In genomic region chr7:112430649-112431048, GRCh38 we compare ENCODE assay signal across 2 cellular contexts.
TF ChIP-seq lines count a peak whose summit lies in the region.

No MANE protein-coding gene starts in this region.

TF ChIP-seq in GM23338, 12 proteins besides CTCF, POLR2A, EP300 and RAD21:
- TF ChIP-seq, protein P1, sequence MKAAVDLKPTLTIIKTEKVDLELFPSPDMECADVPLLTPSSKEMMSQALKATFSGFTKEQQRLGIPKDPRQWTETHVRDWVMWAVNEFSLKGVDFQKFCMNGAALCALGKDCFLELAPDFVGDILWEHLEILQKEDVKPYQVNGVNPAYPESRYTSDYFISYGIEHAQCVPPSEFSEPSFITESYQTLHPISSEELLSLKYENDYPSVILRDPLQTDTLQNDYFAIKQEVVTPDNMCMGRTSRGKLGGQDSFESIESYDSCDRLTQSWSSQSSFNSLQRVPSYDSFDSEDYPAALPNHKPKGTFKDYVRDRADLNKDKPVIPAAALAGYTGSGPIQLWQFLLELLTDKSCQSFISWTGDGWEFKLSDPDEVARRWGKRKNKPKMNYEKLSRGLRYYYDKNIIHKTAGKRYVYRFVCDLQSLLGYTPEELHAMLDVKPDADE (IDR thresholded peaks at IDR 0.05), result no peak
- TF ChIP-seq CREB1 (CRISPR knock-in tag; IDR thresholded peaks at IDR 0.05; ENCODE audit: low read depth) (no peak), STAT1 (IDR thresholded peaks at IDR 0.05; ENCODE audit: unreplicated experiment) (no peak), JUNB (IDR thresholded peaks at IDR 0.05; ENCODE audit: unreplicated experiment) (no peak), ZNF114 (CRISPR knock-in tag; IDR thresholded peaks at IDR 0.05) (no peak), NANOG (IDR thresholded peaks at IDR 0.05; ENCODE audit: borderline replicate concordance) (no peak), POLR2AphosphoS5 (IDR thresholded peaks at IDR 0.05; ENCODE audit: low read depth) (no peak), EZH2phosphoT487 (IDR thresholded peaks at IDR 0.05; ENCODE audit: unreplicated experiment) (no peak), ZNF331 (CRISPR knock-in tag; IDR thresholded peaks at IDR 0.05; ENCODE audit: low read depth) (no peak), EZH2 (IDR thresholded peaks at IDR 0.05; ENCODE audit: low read depth, unreplicated experiment) (no peak)
- TF ChIP-seq, protein P2, sequence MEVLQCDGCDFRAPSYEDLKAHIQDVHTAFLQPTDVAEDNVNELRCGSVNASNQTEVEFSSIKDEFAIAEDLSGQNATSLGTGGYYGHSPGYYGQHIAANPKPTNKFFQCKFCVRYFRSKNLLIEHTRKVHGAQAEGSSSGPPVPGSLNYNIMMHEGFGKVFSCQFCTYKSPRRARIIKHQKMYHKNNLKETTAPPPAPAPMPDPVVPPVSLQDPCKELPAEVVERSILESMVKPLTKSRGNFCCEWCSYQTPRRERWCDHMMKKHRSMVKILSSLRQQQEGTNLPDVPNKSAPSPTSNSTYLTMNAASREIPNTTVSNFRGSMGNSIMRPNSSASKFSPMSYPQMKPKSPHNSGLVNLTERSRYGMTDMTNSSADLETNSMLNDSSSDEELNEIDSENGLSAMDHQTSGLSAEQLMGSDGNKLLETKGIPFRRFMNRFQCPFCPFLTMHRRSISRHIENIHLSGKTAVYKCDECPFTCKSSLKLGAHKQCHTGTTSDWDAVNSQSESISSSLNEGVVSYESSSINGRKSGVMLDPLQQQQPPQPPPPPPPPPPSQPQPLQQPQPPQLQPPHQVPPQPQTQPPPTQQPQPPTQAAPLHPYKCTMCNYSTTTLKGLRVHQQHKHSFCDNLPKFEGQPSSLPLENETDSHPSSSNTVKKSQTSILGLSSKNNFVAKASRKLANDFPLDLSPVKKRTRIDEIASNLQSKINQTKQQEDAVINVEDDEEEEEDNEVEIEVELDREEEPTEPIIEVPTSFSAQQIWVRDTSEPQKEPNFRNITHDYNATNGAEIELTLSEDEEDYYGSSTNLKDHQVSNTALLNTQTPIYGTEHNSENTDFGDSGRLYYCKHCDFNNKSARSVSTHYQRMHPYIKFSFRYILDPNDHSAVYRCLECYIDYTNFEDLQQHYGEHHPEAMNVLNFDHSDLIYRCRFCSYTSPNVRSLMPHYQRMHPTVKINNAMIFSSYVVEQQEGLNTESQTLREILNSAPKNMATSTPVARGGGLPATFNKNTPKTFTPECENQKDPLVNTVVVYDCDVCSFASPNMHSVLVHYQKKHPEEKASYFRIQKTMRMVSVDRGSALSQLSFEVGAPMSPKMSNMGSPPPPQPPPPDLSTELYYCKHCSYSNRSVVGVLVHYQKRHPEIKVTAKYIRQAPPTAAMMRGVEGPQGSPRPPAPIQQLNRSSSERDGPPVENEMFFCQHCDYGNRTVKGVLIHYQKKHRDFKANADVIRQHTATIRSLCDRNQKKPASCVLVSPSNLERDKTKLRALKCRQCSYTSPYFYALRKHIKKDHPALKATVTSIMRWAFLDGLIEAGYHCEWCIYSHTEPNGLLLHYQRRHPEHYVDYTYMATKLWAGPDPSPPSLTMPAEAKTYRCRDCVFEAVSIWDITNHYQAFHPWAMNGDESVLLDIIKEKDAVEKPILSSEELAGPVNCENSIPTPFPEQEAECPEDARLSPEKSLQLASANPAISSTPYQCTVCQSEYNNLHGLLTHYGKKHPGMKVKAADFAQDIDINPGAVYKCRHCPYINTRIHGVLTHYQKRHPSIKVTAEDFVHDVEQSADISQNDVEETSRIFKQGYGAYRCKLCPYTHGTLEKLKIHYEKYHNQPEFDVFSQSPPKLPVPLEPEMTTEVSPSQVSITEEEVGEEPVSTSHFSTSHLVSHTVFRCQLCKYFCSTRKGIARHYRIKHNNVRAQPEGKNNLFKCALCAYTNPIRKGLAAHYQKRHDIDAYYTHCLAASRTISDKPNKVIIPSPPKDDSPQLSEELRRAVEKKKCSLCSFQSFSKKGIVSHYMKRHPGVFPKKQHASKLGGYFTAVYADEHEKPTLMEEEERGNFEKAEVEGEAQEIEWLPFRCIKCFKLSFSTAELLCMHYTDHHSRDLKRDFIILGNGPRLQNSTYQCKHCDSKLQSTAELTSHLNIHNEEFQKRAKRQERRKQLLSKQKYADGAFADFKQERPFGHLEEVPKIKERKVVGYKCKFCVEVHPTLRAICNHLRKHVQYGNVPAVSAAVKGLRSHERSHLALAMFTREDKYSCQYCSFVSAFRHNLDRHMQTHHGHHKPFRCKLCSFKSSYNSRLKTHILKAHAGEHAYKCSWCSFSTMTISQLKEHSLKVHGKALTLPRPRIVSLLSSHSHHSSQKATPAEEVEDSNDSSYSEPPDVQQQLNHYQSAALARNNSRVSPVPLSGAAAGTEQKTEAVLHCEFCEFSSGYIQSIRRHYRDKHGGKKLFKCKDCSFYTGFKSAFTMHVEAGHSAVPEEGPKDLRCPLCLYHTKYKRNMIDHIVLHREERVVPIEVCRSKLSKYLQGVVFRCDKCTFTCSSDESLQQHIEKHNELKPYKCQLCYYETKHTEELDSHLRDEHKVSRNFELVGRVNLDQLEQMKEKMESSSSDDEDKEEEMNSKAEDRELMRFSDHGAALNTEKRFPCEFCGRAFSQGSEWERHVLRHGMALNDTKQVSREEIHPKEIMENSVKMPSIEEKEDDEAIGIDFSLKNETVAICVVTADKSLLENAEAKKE (CRISPR knock-in tag; IDR thresholded peaks at IDR 0.05), result no peak
- TF ChIP-seq, protein P3, sequence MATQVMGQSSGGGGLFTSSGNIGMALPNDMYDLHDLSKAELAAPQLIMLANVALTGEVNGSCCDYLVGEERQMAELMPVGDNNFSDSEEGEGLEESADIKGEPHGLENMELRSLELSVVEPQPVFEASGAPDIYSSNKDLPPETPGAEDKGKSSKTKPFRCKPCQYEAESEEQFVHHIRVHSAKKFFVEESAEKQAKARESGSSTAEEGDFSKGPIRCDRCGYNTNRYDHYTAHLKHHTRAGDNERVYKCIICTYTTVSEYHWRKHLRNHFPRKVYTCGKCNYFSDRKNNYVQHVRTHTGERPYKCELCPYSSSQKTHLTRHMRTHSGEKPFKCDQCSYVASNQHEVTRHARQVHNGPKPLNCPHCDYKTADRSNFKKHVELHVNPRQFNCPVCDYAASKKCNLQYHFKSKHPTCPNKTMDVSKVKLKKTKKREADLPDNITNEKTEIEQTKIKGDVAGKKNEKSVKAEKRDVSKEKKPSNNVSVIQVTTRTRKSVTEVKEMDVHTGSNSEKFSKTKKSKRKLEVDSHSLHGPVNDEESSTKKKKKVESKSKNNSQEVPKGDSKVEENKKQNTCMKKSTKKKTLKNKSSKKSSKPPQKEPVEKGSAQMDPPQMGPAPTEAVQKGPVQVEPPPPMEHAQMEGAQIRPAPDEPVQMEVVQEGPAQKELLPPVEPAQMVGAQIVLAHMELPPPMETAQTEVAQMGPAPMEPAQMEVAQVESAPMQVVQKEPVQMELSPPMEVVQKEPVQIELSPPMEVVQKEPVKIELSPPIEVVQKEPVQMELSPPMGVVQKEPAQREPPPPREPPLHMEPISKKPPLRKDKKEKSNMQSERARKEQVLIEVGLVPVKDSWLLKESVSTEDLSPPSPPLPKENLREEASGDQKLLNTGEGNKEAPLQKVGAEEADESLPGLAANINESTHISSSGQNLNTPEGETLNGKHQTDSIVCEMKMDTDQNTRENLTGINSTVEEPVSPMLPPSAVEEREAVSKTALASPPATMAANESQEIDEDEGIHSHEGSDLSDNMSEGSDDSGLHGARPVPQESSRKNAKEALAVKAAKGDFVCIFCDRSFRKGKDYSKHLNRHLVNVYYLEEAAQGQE (IDR thresholded peaks at IDR 0.05; ENCODE audit: unreplicated experiment), result no peak

TF ChIP-seq in K562, 482 proteins besides CTCF, POLR2A, EP300 and RAD21 (continues in another document):
- TF ChIP-seq HDGF (IDR thresholded peaks at IDR 0.05) (no peak), STAT6 (CRISPR knock-in tag; IDR thresholded peaks at IDR 0.05) (no peak), MBD1 (CRISPR knock-in tag; IDR thresholded peaks at IDR 0.05) (no peak), ZNF584 (CRISPR knock-in tag; IDR thresholded peaks at IDR 0.05; ENCODE audit: low read depth) (no peak), DPF2 (IDR thresholded peaks at IDR 0.05) (no peak), POU5F1 (IDR thresholded peaks at IDR 0.05; ENCODE audit: borderline replicate concordance, low read depth, low read length, partially characterized antibody) (no peak), PREB (CRISPR knock-in tag; IDR thresholded peaks at IDR 0.05) (no peak), GTF2E2 (tag; IDR thresholded peaks at IDR 0.05) (no peak), CHD1 (IDR thresholded peaks at IDR 0.05; ENCODE audit: low read length) (no peak), GMEB1 (CRISPR knock-in tag; IDR thresholded peaks at IDR 0.05) (no peak), ATF6 (CRISPR knock-in tag; IDR thresholded peaks at IDR 0.05) (no peak)
- TF ChIP-seq, protein P4, sequence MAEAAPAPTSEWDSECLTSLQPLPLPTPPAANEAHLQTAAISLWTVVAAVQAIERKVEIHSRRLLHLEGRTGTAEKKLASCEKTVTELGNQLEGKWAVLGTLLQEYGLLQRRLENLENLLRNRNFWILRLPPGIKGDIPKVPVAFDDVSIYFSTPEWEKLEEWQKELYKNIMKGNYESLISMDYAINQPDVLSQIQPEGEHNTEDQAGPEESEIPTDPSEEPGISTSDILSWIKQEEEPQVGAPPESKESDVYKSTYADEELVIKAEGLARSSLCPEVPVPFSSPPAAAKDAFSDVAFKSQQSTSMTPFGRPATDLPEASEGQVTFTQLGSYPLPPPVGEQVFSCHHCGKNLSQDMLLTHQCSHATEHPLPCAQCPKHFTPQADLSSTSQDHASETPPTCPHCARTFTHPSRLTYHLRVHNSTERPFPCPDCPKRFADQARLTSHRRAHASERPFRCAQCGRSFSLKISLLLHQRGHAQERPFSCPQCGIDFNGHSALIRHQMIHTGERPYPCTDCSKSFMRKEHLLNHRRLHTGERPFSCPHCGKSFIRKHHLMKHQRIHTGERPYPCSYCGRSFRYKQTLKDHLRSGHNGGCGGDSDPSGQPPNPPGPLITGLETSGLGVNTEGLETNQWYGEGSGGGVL (CRISPR knock-in tag; IDR thresholded peaks at IDR 0.05), result no peak
